Comparison of ENCODE assay signal across 7 cellular contexts in the genomic region with DNA sequence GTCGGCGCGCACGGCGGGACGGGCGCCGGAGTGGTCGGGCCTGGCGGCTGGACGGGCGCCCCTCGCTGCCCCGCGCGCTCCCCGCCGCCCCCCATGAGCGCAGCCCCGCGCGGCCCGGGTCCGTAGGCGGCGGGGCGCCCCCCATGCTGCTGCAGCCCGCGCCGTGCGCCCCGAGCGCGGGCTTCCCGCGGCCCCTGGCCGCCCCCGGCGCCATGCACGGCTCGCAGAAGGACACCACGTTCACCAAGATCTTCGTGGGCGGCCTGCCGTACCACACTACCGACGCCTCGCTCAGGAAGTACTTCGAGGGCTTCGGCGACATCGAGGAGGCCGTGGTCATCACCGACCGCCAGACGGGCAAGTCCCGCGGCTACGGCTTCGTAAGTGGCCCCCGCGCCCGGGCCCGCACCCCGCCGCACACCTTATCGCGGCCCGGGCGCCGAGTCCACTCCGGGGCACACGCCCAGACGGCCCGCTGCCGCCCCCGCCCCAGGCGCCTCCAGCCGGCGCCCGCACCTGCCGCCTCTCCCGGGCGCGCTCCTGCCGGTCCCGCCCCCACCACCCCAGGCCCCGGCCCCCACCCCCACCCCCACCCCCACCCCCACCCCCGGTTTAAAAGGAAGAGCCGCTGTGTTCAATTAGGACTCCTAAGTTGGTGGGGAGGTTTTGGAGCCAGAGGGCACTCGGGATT. TPM values are rescaled to one million over a fixed set of nuclear protein-coding genes. Genes with fewer than 3 reads are reported as not detected.
DNase-seq lines count a peak whose midpoint lies in the region; ATAC-seq, FAIRE-seq and TF ChIP-seq lines count a peak whose summit lies in the region.

No MANE protein-coding gene starts in this region.

- no peaks in the 10 kb centered on the region for H3F3A ChIP-seq in GM23338 (replicated peaks; ENCODE audit: low read depth)
- H3F3A ChIP-seq in OCI-LY1 (ENCODE audit: insufficient read depth, low read length) = peaks cover 8% of the 10 kb centered on the region; the same call in 1 of the 2 replicates

- 0% methylated on average over 9 to 19 of the region's 91 CpGs for WGBS in body of pancreas, 2 donors
- WGBS in right lobe of liver (ENCODE audit: insufficient coverage, low coverage, low lambda C conversion rate, missing lambda C conversion rate) = 0% methylated on average over 9 of the region's 91 CpGs
- WGBS in thymus = under 1% methylated on average over 88 of the region's 91 CpGs

- H3K4me1 ChIP-seq in GM23338 (ENCODE audit: insufficient read depth) (peaks cover 2% of the 10 kb centered on the region; the same call in 1 of the 2 replicates), OCI-LY1 (ENCODE audit: insufficient read depth, low read length, severe bottlenecking) (peaks cover 78% of the 10 kb centered on the region), body of pancreas (peaks cover 38% of the 10 kb centered on the region), right lobe of liver (peaks cover 0 to 19% (median 0%) of the 10 kb centered on the region in 4 donors), thymus (ENCODE audit: control insufficient read depth, insufficient read depth, low read length) (peaks cover 49% of the 10 kb centered on the region)

- no peak overlapping the region for H3K27ac ChIP-seq in GM23338 (ENCODE audit: low read depth)
- H3K27ac ChIP-seq in OCI-LY1 (ENCODE audit: low read depth, low read length, poor library complexity, severe bottlenecking) = peak overlapping the region; percentile 97
- peak overlapping the region; percentile 46 to 65 (median 59) for H3K27ac ChIP-seq in body of pancreas
- peak overlapping the region in 2 of 3 donors; percentile 59 to 65 for H3K27ac ChIP-seq in right lobe of liver
- peak overlapping the region; percentile 95 for H3K27ac ChIP-seq in thymus (ENCODE audit: low read depth)

- H2AFZ ChIP-seq in GM23338 (no peak overlapping the region), OCI-LY1 (ENCODE audit: low read length) (no peak overlapping the region)

- peaks cover 13% of the 10 kb centered on the region for H3K27me3 Mint-ChIP-seq in GM23338 (ENCODE audit: insufficient read depth, low read depth, poor library complexity)

- TF ChIP-seq POLR2A in GM12892 (IDR thresholded peaks at IDR 0.05; ENCODE audit: low read depth, low read length) = peak; percentile 73; the same call in 1 of the 2 replicates
- no peak for TF ChIP-seq POLR2A in body of pancreas (IDR thresholded peaks at IDR 0.05)
- TF ChIP-seq POLR2A in right lobe of liver (IDR thresholded peaks at IDR 0.05) = peak; percentile 35

- peaks cover 23% of the 10 kb centered on the region for H4K20me1 ChIP-seq in GM23338 (replicated peaks; ENCODE audit: insufficient read depth)
- H4K20me1 ChIP-seq in OCI-LY1 (ENCODE audit: insufficient read depth, low read length) = no peaks in the 10 kb centered on the region

- H3K4me2 ChIP-seq in GM23338 (peak overlapping the region; percentile 91), OCI-LY1 (ENCODE audit: low read length) (peak overlapping the region; percentile 95)

- peak overlapping the region; percentile 84 for H3K9ac ChIP-seq in OCI-LY1 (ENCODE audit: low read length)

- peaks cover 39% of the 10 kb centered on the region for H3K4me1 Mint-ChIP-seq in GM23338

- H3K9me3 Mint-ChIP-seq in GM23338 = no peaks in the 10 kb centered on the region

- peaks cover 36% of the 10 kb centered on the region for H3K36me3 Mint-ChIP-seq in GM23338 (ENCODE audit: low read depth)

- H3K27ac Mint-ChIP-seq in GM23338 = no peak overlapping the region

- DNase-seq in GM12892 (ENCODE audit: insufficient read length) = no peak
- DNase-seq in GM23338 (ENCODE audit: low spot score) = peak; percentile 33
- DNase-seq in body of pancreas = peak in 1 of 4 donors; percentile 39
- peak in 2 of 3 donors; percentile 48 to 59 for DNase-seq in right lobe of liver
- DNase-seq in T1000 (lab: John Stamatoyannopoulos, UW) = no peak

- H3K27me3 ChIP-seq in GM23338 (ENCODE audit: insufficient read depth) (no peaks in the 10 kb centered on the region; the same call in 1 of the 2 replicates), OCI-LY1 (ENCODE audit: insufficient read depth, low read length) (no peaks in the 10 kb centered on the region), body of pancreas (no peaks in the 10 kb centered on the region), right lobe of liver (no peaks in the 10 kb centered on the region), thymus (ENCODE audit: control insufficient read depth, insufficient read depth) (no peaks in the 10 kb centered on the region)

- H3K36me3 ChIP-seq in GM23338 (ENCODE audit: insufficient read depth) (peaks cover 7% of the 10 kb centered on the region; the same call in 1 of the 2 replicates), OCI-LY1 (ENCODE audit: insufficient read depth, low read length) (peaks cover 47% of the 10 kb centered on the region), body of pancreas (replicated peaks in 1 of 2; ENCODE audit: insufficient read depth in 1 of 2, low read depth in 2 of 2) (no peaks in the 10 kb centered on the region), right lobe of liver (no peaks in the 10 kb centered on the region), thymus (ENCODE audit: control insufficient read depth, insufficient read depth) (peaks cover 40% of the 10 kb centered on the region)

- peaks cover 45% of the 10 kb centered on the region for H3K79me2 ChIP-seq in GM23338 (replicated peaks; ENCODE audit: insufficient read depth)
- peaks cover 28% of the 10 kb centered on the region for H3K79me2 ChIP-seq in OCI-LY1 (ENCODE audit: insufficient read depth, low read length)

- H3K9me2 ChIP-seq in GM23338 (ENCODE audit: insufficient read depth) (no peaks in the 10 kb centered on the region), OCI-LY1 (ENCODE audit: low read depth, low read length) (no peaks in the 10 kb centered on the region)

- H3K4me3 Mint-ChIP-seq in GM23338 = peak overlapping the region; percentile 92

- TF ChIP-seq CTCF in GM23338 (conservative IDR thresholded peaks at IDR 0.05; ENCODE audit: low read depth in 2 of 2) (no peak), OCI-LY1 (IDR thresholded peaks at IDR 0.05; ENCODE audit: low read length) (no peak), body of pancreas (IDR thresholded peaks at IDR 0.05) (no peak), right lobe of liver (IDR thresholded peaks at IDR 0.05) (no peak)

- FAIRE-seq in GM12892 (lab: Jason Lieb, UNC) = no peak

- intact Hi-C loops in body of pancreas (cut with DNase I) (no loop called here), right lobe of liver (cut with DNase I) (no loop called here)

- H3K4me3 ChIP-seq in GM23338 (peak overlapping the region; percentile 74), OCI-LY1 (ENCODE audit: low read depth, low read length, poor library complexity, severe bottlenecking) (peak overlapping the region; percentile 74), body of pancreas (peak overlapping the region; percentile 22 to 70), right lobe of liver (peak overlapping the region; percentile 58 to 70 (median 61)), thymus (ENCODE audit: low read length) (peak overlapping the region; percentile 74)

- ATAC-seq in GM23338 = no peak
- ATAC-seq in body of pancreas = peak; percentile 10
- ATAC-seq in right lobe of liver = no peak

- H3K9me3 ChIP-seq in OCI-LY1 (ENCODE audit: low read length) = no peaks in the 10 kb centered on the region
- H3K9me3 ChIP-seq in body of pancreas = no peaks in the 10 kb centered on the region
- no peaks in the 10 kb centered on the region for H3K9me3 ChIP-seq in right lobe of liver
- H3K9me3 ChIP-seq in thymus (ENCODE audit: control insufficient read depth) = no peaks in the 10 kb centered on the region

TF ChIP-seq in GM23338, 12 proteins besides CTCF, POLR2A, EP300 and RAD21 (continues in another document):
- TF ChIP-seq ZNF331 (CRISPR knock-in tag; IDR thresholded peaks at IDR 0.05; ENCODE audit: low read depth) = no peak
- TF ChIP-seq EZH2phosphoT487 (IDR thresholded peaks at IDR 0.05; ENCODE audit: unreplicated experiment) = no peak
- TF ChIP-seq, protein P1, sequence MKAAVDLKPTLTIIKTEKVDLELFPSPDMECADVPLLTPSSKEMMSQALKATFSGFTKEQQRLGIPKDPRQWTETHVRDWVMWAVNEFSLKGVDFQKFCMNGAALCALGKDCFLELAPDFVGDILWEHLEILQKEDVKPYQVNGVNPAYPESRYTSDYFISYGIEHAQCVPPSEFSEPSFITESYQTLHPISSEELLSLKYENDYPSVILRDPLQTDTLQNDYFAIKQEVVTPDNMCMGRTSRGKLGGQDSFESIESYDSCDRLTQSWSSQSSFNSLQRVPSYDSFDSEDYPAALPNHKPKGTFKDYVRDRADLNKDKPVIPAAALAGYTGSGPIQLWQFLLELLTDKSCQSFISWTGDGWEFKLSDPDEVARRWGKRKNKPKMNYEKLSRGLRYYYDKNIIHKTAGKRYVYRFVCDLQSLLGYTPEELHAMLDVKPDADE (IDR thresholded peaks at IDR 0.05) = no peak
- no peak for TF ChIP-seq ZNF114 (CRISPR knock-in tag; IDR thresholded peaks at IDR 0.05)

RNA-seq across cellular contexts. Expression of a gene that starts 0.4 kb away (rescaled TPM):
- 24.2 TPM for polyA plus RNA-seq in GM12892 (2012; ENCODE audit: missing spikeins)
- total RNA-seq in GM23338 (2014; rRNA removed; shearing (Covaris generic)) = 77.6 and 80.5 TPM in 2 replicates
- polyA plus RNA-seq in GM23338 (2016; fragmentation: Nextera tagmentation; extraction: Ambion mirVana) = 22.9 and 32.6 TPM in 2 replicates
- total RNA-seq in body of pancreas = 10 to 100 TPM in 1 of 2 donors, 1 to 10 TPM in 1; 5.6 to 12.7 TPM
- total RNA-seq in right lobe of liver = 10 to 100 TPM in 3 of 6 experiments, 1 to 10 TPM in 3; 3.9 to 16.9 (median 9.6) TPM
- 84.6 TPM for polyA plus RNA-seq in thymus

RNA-seq across cellular contexts. Expression of a gene that starts 40.5 kb away (rescaled TPM):
- polyA plus RNA-seq in GM12892 (2012; ENCODE audit: missing spikeins) = 27.5 TPM
- total RNA-seq in GM23338 (2014; rRNA removed; shearing (Covaris generic)) = 43.3 and 59.7 TPM in 2 replicates
- polyA plus RNA-seq in GM23338 (2016; fragmentation: Nextera tagmentation; extraction: Ambion mirVana) (33.0 and 35.4 TPM in 2 replicates), thymus (22.3 TPM)
- total RNA-seq in body of pancreas (1 to 10 TPM; 4.9 to 9.9 TPM), right lobe of liver (10 to 100 TPM in 4 of 6 experiments, 1 to 10 TPM in 2; 8.6 to 22.1 (median 11.1) TPM)

Comparison
In these comparisons a context has a peak if more than half of its experiments do, and no peak if none do; other contexts are left out.
1. DNase-seq: peak in GM23338 (single experiment) and right lobe of liver (2 of 3); none in GM12892 (single experiment) and T1000 (single experiment).
2. POLR2A ChIP-seq: peak in GM12892 (single experiment) and right lobe of liver (single experiment); none in body of pancreas (0 of 3).
3. Peak in every context shown above with its lines, with median percentiles within 50 percentile points of each other: H3K4me3 ChIP-seq.